ENCODE assay signal across 20 cellular contexts in genomic region chr18:48157956-48158355, GRCh38.
"Had no signal": no experiment of that assay in that cellular context is flagged by ENCODE, and none has a peak within 500 bp of the region (broad histone marks: within the 10 kb centered on the region; RNA-seq: fewer than 3 reads in every experiment).

No MANE protein-coding gene starts in this region.

- H3K9me3 ChIP-seq: ovary, psoas muscle, right atrium auricular region, spleen, thyroid gland had no signal

- H3K36me3 ChIP-seq: ovary, right atrium auricular region, spleen, thyroid gland had no signal

- ATAC-seq: left lobe of liver; naive thymus-derived CD8-positive, alpha-beta T cell; psoas muscle; T-helper 17 cell had no signal

- H3K27me3 ChIP-seq: ovary, right atrium auricular region, thyroid gland had no signal

- DNase-seq: activated CD4-positive, alpha-beta memory T cell treated with anti-CD3 and anti-CD28 coated beads, Interleukin-2, amount 10 ng/mL, durations not matched to agents 7 days and 5 days; activated CD4-positive, alpha-beta T cell treated with anti-CD3 and anti-CD28 coated beads, Interleukin-2, amount 10 ng/mL, durations not matched to agents 24 days and 14 days; activated gamma-delta T cell treated with Interleukin-2 at 50 U/mL for 16 hours; anterior cingulate cortex; central memory CD4-positive, alpha-beta T cell; dermis blood vessel endothelial cell; effector CD8-positive, alpha-beta T cell; foreskin melanocyte; immature natural killer cell; naive thymus-derived CD8-positive, alpha-beta T cell; psoas muscle; spleen; stimulated activated CD4-positive, alpha-beta T cell treated with anti-CD3 and anti-CD28 coated beads, Interleukin-4, amount 100 ng/mL, for 24 hours; stimulated activated naive CD4-positive, alpha-beta T cell treated with Interleukin-2 at 50 U/mL for 16 hours; T-helper 17 cell; thyroid gland had no signal

- H3K4me3 ChIP-seq: lung, ovary, psoas muscle, right atrium auricular region, spleen, thyroid gland had no signal

- H3K27ac ChIP-seq: ovary, psoas muscle, right atrium auricular region, spleen, thyroid gland had no signal
